In the genomic region with DNA sequence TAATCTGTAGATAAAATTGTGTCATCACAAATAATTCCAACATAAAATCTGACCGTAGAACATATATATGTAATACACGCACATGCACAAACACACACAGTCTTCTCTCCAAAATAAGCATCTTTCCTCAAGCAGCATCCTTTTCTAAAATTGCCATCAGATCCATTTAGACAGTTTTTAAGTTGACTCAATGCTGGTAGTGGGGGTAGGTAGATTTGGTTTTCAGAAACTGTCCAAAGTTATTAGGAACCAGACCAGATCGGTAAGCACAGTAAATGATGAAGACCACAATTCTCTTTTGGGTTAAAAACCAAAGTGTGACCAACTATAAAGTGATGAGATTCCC, we compare ENCODE assay signal across 15 cellular contexts.
DNase-seq lines count a peak whose midpoint lies in the region; ATAC-seq and TF ChIP-seq lines count a peak whose summit lies in the region.
"Had no signal": no experiment of that assay in that cellular context is flagged by ENCODE, and none has a peak within 500 bp of the region (broad histone marks: within the 10 kb centered on the region; RNA-seq: fewer than 3 reads in every experiment).

No MANE protein-coding gene starts in this region.

- peaks cover 12% of the 10 kb centered on the region for H3K9me3 Mint-ChIP-seq in glutamatergic neuron (ENCODE audit: unreplicated experiment)
- H3K9me3 Mint-ChIP-seq: activated naive CD4-positive, alpha-beta T cell treated with anti-CD3 and anti-CD28 coated beads for 36 hours; activated T-cell treated with anti-CD3 and anti-CD28 coated beads, Interleukin-2, amount 50 U/mL, for 72 hours had no signal

- POLR2A ChIA-PET in RWPE1 (lab: Yijun Ruan, JAX; ENCODE audit: low non-redundant PET) = no interaction called here

- intact Hi-C loops in Right ventricle myocardium inferior (cut with DNase I) (loop anchor here (1.0 to 5.0 kb wide), 3 partner anchors 296 to 530 kb away; no protein-coding TSS in a partner anchor), psoas muscle (cut with DNase I) (loop anchor here (2.0 to 10.0 kb wide), 5 partner anchors 133 to 531 kb away; no protein-coding TSS in a partner anchor), Right ventricle myocardium superior (cut with DNase I) (loop anchor here (5.0 to 10.0 kb wide), 4 partner anchors 136 to 386 kb away; no protein-coding TSS in a partner anchor)

- H3K27ac Mint-ChIP-seq in glutamatergic neuron (ENCODE audit: unreplicated experiment) = no peak overlapping the region
- H3K27ac Mint-ChIP-seq: activated CD4-positive, alpha-beta T cell treated with anti-CD3 and anti-CD28 coated beads for 36 hours; activated naive CD4-positive, alpha-beta T cell treated with anti-CD3 and anti-CD28 coated beads for 36 hours; activated T-cell treated with anti-CD3 and anti-CD28 coated beads, Interleukin-2, amount 50 U/mL, for 72 hours had no signal

- peaks cover 11% of the 10 kb centered on the region for H3K27me3 Mint-ChIP-seq in glutamatergic neuron (ENCODE audit: unreplicated experiment)

- WGBS in psoas muscle, 3 donors = 14 to 27% (median 23%) methylated on average over 3 of the region's 3 CpGs

- H3K4me3 ChIP-seq in cardiac muscle cell (no peak overlapping the region), psoas muscle (no peak overlapping the region)

- H3K27me3 ChIP-seq in cardiac muscle cell (no peaks in the 10 kb centered on the region), psoas muscle (ENCODE audit: insufficient read depth in 3 of 3, low read length in 2 of 3) (no peaks in the 10 kb centered on the region)
- H3K27me3 ChIP-seq: BE2C, uterus had no signal

- H3K36me3 Mint-ChIP-seq in glutamatergic neuron (ENCODE audit: unreplicated experiment) = no peaks in the 10 kb centered on the region

- H3K4me1 Mint-ChIP-seq in glutamatergic neuron (ENCODE audit: low read depth, unreplicated experiment) = peaks cover 39% of the 10 kb centered on the region

- H3K36me3 ChIP-seq in cardiac muscle cell (peaks cover 18% of the 10 kb centered on the region), psoas muscle (ENCODE audit: insufficient read depth in 1 of 2, low read depth in 1 of 2) (peaks cover 4 to 17% of the 10 kb centered on the region in 2 donors)
- H3K36me3 ChIP-seq: uterus had no signal

- no peak overlapping the region for H3K4me3 Mint-ChIP-seq in glutamatergic neuron (ENCODE audit: unreplicated experiment)

- H3K4me1 ChIP-seq in cardiac muscle cell (ENCODE audit: low read depth) (peaks cover 53% of the 10 kb centered on the region), psoas muscle (peaks cover 33% of the 10 kb centered on the region)

- H3K27ac ChIP-seq in cardiac muscle cell (peak overlapping the region; percentile 20), RWPE1 (no peak overlapping the region), psoas muscle (peak overlapping the region; percentile 92)

- DNase-seq in cardiac muscle cell (ENCODE audit: low read depth in 1 of 2, low spot score in 1 of 2) = no peak
- DNase-seq in Right ventricle myocardium inferior (ENCODE audit: missing footprints) = no peak
- DNase-seq in RWPE1 (ENCODE audit: low spot score) = no peak
- no peak for DNase-seq in glutamatergic neuron
- DNase-seq in psoas muscle = no peak
- DNase-seq in Right ventricle myocardium superior = no peak
- DNase-seq in COLO668 (lab: John Stamatoyannopoulos, UW; ENCODE audit: unreplicated experiment) = no peak
- DNase-seq in DMS 273 treated with DMSO at 0.1 percent for 48 hours (lab: John Stamatoyannopoulos, UW) = no peak
- DNase-seq: activated CD4-positive, alpha-beta T cell treated with anti-CD3 and anti-CD28 coated beads for 36 hours; activated naive CD4-positive, alpha-beta T cell treated with anti-CD3 and anti-CD28 coated beads for 36 hours; activated T-cell treated with anti-CD3 and anti-CD28 coated beads, Interleukin-2, amount 50 U/mL, for 72 hours; BE2C; cortex of kidney; stimulated activated CD4-positive, alpha-beta T cell treated with anti-CD3 and anti-CD28 coated beads, Interleukin-2, amount 100 ng/mL, for 24 hours; uterus had no signal

- TF ChIP-seq CTCF in cardiac muscle cell (IDR thresholded peaks at IDR 0.05; ENCODE audit: low read depth, low read length) (no peak), RWPE1 (conservative IDR thresholded peaks at IDR 0.05; ENCODE audit: low read depth) (0 out of 2 replicates have a peak, but pooled peaks have one; percentile 2), glutamatergic neuron (IDR thresholded peaks at IDR 0.05; ENCODE audit: partially characterized antibody, unreplicated experiment) (peak; percentile 29), psoas muscle (IDR thresholded peaks at IDR 0.05) (no peak)

- CTCF ChIA-PET in RWPE1 (lab: Yijun Ruan, JAX) = interaction anchor here (0.8 to 1.9 kb wide), 4 partner anchors 10 to 530 kb away, joined by 3 to 11 read pairs (median 4); no protein-coding TSS in a partner anchor

- H3K9me3 ChIP-seq in cardiac muscle cell (ENCODE audit: low read depth) (no peaks in the 10 kb centered on the region), psoas muscle (no peaks in the 10 kb centered on the region)
- H3K9me3 ChIP-seq: BE2C, uterus had no signal

- ATAC-seq in Right ventricle myocardium inferior = no peak
- ATAC-seq in psoas muscle = no peak
- ATAC-seq in Right ventricle myocardium superior (ENCODE audit: poor library complexity) = no peak
- ATAC-seq: activated T-cell treated with anti-CD3 and anti-CD28 coated beads, Interleukin-2, amount 50 U/mL, for 72 hours had no signal

Comparison
In these comparisons a context has a peak if more than half of its experiments do, and no peak if none do; other contexts are left out.
1. CTCF ChIP-seq: peak in RWPE1 (single experiment) and glutamatergic neuron (single experiment); none in cardiac muscle cell (single experiment) and psoas muscle (single experiment).